2 cellular contexts compared by ENCODE assay signal in the genomic region with DNA sequence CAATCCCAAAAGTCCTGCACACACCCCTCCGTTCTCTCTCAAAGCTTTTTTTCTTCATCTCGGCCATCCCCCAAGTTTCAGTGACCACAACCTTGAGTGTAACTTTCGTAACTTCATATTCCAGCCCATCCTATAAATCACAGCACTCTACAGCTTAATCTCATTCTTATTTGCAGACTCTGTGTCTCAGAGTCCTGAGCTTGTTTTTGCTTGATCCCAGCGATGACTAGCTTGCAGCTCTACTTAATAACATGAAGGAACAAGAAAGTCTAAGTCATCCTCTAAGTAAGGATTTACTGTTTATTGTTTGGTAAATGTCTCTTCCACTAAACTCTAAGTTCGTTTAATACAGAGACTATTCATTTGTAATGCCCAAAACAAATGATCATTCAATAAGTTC.
TF ChIP-seq lines count a peak whose summit lies in the region.

No MANE protein-coding gene starts in this region.

TF ChIP-seq in SK-N-SH, 30 proteins besides CTCF, POLR2A, EP300 and RAD21:
- TF ChIP-seq, protein P1, sequence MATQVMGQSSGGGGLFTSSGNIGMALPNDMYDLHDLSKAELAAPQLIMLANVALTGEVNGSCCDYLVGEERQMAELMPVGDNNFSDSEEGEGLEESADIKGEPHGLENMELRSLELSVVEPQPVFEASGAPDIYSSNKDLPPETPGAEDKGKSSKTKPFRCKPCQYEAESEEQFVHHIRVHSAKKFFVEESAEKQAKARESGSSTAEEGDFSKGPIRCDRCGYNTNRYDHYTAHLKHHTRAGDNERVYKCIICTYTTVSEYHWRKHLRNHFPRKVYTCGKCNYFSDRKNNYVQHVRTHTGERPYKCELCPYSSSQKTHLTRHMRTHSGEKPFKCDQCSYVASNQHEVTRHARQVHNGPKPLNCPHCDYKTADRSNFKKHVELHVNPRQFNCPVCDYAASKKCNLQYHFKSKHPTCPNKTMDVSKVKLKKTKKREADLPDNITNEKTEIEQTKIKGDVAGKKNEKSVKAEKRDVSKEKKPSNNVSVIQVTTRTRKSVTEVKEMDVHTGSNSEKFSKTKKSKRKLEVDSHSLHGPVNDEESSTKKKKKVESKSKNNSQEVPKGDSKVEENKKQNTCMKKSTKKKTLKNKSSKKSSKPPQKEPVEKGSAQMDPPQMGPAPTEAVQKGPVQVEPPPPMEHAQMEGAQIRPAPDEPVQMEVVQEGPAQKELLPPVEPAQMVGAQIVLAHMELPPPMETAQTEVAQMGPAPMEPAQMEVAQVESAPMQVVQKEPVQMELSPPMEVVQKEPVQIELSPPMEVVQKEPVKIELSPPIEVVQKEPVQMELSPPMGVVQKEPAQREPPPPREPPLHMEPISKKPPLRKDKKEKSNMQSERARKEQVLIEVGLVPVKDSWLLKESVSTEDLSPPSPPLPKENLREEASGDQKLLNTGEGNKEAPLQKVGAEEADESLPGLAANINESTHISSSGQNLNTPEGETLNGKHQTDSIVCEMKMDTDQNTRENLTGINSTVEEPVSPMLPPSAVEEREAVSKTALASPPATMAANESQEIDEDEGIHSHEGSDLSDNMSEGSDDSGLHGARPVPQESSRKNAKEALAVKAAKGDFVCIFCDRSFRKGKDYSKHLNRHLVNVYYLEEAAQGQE (IDR thresholded peaks at IDR 0.05; ENCODE audit: low read depth, low read length) = no peak
- TF ChIP-seq FOXM1 (IDR thresholded peaks at IDR 0.05; ENCODE audit: low read depth) (no peak), EZH2phosphoT487 (IDR thresholded peaks at IDR 0.05; ENCODE audit: borderline replicate concordance, low read depth) (no peak), MEF2A (IDR thresholded peaks at IDR 0.05; ENCODE audit: borderline replicate concordance, low read depth) (no peak), YY1 (IDR thresholded peaks at IDR 0.05; ENCODE audit: low read depth) (no peak), RFX5 (IDR thresholded peaks at IDR 0.05; ENCODE audit: low read length) (no peak), SIN3A (IDR thresholded peaks at IDR 0.05; ENCODE audit: borderline replicate concordance, low read depth, low read length) (no peak), GABPA (IDR thresholded peaks at IDR 0.05; ENCODE audit: low read depth) (no peak), POLR2AphosphoS5 (IDR thresholded peaks at IDR 0.05; ENCODE audit: low read depth, low read length) (no peak)
- TF ChIP-seq, protein P2, sequence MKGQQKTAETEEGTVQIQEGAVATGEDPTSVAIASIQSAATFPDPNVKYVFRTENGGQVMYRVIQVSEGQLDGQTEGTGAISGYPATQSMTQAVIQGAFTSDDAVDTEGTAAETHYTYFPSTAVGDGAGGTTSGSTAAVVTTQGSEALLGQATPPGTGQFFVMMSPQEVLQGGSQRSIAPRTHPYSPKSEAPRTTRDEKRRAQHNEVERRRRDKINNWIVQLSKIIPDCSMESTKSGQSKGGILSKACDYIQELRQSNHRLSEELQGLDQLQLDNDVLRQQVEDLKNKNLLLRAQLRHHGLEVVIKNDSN (IDR thresholded peaks at IDR 0.05; ENCODE audit: borderline replicate concordance, low read depth) = no peak
- TF ChIP-seq, protein P3, sequence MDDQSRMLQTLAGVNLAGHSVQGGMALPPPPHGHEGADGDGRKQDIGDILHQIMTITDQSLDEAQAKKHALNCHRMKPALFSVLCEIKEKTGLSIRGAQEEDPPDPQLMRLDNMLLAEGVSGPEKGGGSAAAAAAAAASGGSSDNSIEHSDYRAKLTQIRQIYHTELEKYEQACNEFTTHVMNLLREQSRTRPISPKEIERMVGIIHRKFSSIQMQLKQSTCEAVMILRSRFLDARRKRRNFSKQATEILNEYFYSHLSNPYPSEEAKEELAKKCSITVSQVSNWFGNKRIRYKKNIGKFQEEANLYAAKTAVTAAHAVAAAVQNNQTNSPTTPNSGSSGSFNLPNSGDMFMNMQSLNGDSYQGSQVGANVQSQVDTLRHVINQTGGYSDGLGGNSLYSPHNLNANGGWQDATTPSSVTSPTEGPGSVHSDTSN (IDR thresholded peaks at IDR 0.05) = no peak

TF ChIP-seq in SK-N-SH treated with all-trans-retinoic acid at 6 μM for 48 hours, 23 proteins besides CTCF, POLR2A, EP300 and RAD21 (continued from another document):
- TF ChIP-seq, protein P4, sequence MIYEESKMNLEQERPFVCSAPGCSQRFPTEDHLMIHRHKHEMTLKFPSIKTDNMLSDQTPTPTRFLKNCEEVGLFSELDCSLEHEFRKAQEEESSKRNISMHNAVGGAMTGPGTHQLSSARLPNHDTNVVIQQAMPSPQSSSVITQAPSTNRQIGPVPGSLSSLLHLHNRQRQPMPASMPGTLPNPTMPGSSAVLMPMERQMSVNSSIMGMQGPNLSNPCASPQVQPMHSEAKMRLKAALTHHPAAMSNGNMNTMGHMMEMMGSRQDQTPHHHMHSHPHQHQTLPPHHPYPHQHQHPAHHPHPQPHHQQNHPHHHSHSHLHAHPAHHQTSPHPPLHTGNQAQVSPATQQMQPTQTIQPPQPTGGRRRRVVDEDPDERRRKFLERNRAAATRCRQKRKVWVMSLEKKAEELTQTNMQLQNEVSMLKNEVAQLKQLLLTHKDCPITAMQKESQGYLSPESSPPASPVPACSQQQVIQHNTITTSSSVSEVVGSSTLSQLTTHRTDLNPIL (CRISPR knock-in tag; IDR thresholded peaks at IDR 0.05; ENCODE audit: low read depth) = no peak
- TF ChIP-seq, protein P5, sequence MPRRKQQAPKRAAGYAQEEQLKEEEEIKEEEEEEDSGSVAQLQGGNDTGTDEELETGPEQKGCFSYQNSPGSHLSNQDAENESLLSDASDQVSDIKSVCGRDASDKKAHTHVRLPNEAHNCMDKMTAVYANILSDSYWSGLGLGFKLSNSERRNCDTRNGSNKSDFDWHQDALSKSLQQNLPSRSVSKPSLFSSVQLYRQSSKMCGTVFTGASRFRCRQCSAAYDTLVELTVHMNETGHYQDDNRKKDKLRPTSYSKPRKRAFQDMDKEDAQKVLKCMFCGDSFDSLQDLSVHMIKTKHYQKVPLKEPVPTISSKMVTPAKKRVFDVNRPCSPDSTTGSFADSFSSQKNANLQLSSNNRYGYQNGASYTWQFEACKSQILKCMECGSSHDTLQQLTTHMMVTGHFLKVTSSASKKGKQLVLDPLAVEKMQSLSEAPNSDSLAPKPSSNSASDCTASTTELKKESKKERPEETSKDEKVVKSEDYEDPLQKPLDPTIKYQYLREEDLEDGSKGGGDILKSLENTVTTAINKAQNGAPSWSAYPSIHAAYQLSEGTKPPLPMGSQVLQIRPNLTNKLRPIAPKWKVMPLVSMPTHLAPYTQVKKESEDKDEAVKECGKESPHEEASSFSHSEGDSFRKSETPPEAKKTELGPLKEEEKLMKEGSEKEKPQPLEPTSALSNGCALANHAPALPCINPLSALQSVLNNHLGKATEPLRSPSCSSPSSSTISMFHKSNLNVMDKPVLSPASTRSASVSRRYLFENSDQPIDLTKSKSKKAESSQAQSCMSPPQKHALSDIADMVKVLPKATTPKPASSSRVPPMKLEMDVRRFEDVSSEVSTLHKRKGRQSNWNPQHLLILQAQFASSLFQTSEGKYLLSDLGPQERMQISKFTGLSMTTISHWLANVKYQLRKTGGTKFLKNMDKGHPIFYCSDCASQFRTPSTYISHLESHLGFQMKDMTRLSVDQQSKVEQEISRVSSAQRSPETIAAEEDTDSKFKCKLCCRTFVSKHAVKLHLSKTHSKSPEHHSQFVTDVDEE (CRISPR knock-in tag; IDR thresholded peaks at IDR 0.05) = no peak
- no peak for TF ChIP-seq BACH2 (CRISPR knock-in tag; IDR thresholded peaks at IDR 0.05; ENCODE audit: borderline replicate concordance)
- no peak for TF ChIP-seq ESRRG (CRISPR knock-in tag; IDR thresholded peaks at IDR 0.05)
- TF ChIP-seq ZFP3 (CRISPR knock-in tag; IDR thresholded peaks at IDR 0.05) = no peak
- no peak for TF ChIP-seq ARNTL (CRISPR knock-in tag; IDR thresholded peaks at IDR 0.05; ENCODE audit: borderline replicate concordance, low read depth)
- TF ChIP-seq, protein P6, sequence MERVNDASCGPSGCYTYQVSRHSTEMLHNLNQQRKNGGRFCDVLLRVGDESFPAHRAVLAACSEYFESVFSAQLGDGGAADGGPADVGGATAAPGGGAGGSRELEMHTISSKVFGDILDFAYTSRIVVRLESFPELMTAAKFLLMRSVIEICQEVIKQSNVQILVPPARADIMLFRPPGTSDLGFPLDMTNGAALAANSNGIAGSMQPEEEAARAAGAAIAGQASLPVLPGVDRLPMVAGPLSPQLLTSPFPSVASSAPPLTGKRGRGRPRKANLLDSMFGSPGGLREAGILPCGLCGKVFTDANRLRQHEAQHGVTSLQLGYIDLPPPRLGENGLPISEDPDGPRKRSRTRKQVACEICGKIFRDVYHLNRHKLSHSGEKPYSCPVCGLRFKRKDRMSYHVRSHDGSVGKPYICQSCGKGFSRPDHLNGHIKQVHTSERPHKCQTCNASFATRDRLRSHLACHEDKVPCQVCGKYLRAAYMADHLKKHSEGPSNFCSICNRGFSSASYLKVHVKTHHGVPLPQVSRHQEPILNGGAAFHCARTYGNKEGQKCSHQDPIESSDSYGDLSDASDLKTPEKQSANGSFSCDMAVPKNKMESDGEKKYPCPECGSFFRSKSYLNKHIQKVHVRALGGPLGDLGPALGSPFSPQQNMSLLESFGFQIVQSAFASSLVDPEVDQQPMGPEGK (CRISPR knock-in tag; IDR thresholded peaks at IDR 0.05; ENCODE audit: borderline replicate concordance) = no peak
- no peak for TF ChIP-seq GLIS3 (CRISPR knock-in tag; IDR thresholded peaks at IDR 0.05)
- TF ChIP-seq ZC3H10 (CRISPR knock-in tag; IDR thresholded peaks at IDR 0.05) = no peak
- no peak for TF ChIP-seq TOX (CRISPR knock-in tag; IDR thresholded peaks at IDR 0.05; ENCODE audit: borderline replicate concordance)
